16 cellular contexts compared by ENCODE assay signal in the genomic region with DNA sequence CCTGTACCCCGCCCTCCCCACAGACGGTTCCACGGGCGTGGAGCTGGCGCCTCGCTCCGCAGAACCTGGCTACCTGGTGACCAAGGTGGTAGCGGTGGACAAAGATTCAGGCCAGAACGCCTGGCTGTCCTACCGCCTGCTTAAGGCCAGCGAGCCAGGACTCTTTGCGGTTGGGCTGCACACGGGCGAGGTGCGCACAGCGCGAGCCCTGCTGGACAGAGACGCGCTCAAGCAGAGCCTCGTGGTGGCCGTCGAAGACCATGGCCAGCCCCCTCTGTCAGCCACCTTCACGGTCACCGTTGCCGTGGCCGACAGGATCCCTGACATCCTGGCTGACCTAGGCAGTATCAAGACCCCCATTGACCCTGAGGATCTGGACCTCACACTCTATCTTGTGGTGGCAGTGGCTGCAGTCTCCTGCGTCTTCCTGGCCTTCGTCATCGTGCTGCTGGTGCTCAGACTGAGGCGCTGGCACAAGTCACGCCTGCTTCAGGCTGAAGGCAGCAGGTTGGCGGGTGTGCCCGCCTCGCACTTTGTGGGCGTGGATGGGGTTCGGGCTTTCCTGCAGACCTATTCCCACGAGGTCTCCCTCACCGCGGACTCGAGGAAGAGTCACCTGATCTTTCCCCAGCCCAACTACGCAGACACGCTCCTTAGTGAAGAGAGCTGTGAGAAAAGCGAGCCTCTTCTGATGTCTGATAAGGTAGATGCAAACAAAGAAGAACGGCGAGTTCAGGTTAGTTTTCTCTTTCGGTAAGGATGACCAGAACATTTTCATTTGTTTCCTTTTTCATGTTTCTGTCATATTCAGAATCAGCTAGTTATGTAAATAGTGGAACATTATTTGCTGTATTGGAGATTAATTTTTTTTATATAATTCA.
"Had no signal": no experiment of that assay in that cellular context is flagged by ENCODE, and none has a peak within 500 bp of the region (broad histone marks: within the 10 kb centered on the region; RNA-seq: fewer than 3 reads in every experiment).

No MANE protein-coding gene starts in this region.

- H3K4me3 Mint-ChIP-seq: dendritic cell treated with granulocyte-macrophage colony-stimulating factor and Interleukin-4, amounts not matched to agents 40 ng/mL and 50 ng/mL, for 4 days; effector memory CD8-positive, alpha-beta T cell; natural killer cell; neural crest cell had no signal

- ATAC-seq: effector memory CD8-positive, alpha-beta T cell; heart left ventricle; mucosa of descending colon; natural killer cell; right cardiac atrium; upper lobe of right lung had no signal

- H3K4me1 Mint-ChIP-seq: neural crest cell had no signal

- H3K27ac Mint-ChIP-seq: dendritic cell treated with granulocyte-macrophage colony-stimulating factor and Interleukin-4, amounts not matched to agents 40 ng/mL and 50 ng/mL, for 4 days; effector memory CD8-positive, alpha-beta T cell; natural killer cell had no signal

- DNase-seq: effector memory CD8-positive, alpha-beta T cell; heart left ventricle; hippocampal formation; mammary epithelial cell; mucosa of descending colon; natural killer cell; nucleus accumbens; ovary; right cardiac atrium; small intestine; stimulated activated CD4-positive, alpha-beta T cell treated with anti-CD3 and anti-CD28 coated beads, Interleukin-12 subunit alpha, Interleukin-12 subunit beta, amount 100 ng/mL, for 4 hours; stimulated activated naive CD4-positive, alpha-beta T cell treated with Interleukin-2 at 50 U/mL for 16 hours; upper lobe of right lung had no signal

- H3K4me3 ChIP-seq: heart left ventricle, mucosa of descending colon, ovary, tibial nerve, upper lobe of right lung had no signal

- H3K4me1 ChIP-seq: tibial nerve, upper lobe of right lung had no signal

- H3K36me3 ChIP-seq: ovary, upper lobe of right lung had no signal

- H3K27ac ChIP-seq: heart left ventricle, ovary, tibial nerve, upper lobe of right lung had no signal

- H3K27me3 ChIP-seq: ovary, tibial nerve had no signal
